8 cellular contexts compared by ENCODE assay signal in the genomic region with DNA sequence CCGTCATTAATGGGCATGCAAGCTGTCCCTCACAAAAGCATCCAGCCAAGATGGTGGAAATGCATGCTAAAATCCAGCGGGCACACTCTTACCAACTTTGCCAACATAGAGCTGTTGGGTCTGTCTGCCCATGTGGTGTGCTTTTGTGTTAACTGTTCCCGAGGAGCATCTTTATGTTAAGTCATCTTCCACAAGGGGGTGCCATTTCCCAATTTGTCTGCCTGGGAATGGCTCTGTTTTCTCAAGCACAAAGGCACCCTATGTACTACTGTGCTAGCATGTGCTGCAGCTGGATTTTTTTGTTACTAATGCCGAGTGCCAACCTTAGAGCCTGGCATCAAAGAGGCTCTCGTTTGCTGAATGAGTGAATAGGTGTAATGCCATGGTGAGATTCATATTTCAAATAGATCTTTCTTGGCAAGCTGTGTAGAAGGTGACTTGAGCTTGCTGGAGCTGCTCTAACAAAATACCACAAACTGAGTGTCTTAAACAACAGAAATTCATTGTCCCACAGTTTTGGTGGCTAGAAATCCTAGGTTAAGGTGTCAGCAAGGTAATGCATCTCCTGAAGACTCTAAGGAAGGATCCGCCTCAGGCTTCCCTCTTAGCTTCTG.
DNase-seq lines count a peak whose midpoint lies in the region; ATAC-seq and TF ChIP-seq lines count a peak whose summit lies in the region.

No MANE protein-coding gene starts in this region.

- H3K9me3 Mint-ChIP-seq in activated naive CD8-positive, alpha-beta T cell treated with anti-CD3 and anti-CD28 coated beads for 36 hours, result no peaks in the 10 kb centered on the region

- DNase-seq in GM03348 (ENCODE audit: low spot score) (peak; percentile 19), NCI-H524 (lab: John Stamatoyannopoulos, UW) (peak; percentile 66 to 83), right cardiac atrium (peak in 1 of 3 donors; percentile 17), sigmoid colon (no peak)
- DNase-seq in activated naive CD8-positive, alpha-beta T cell treated with anti-CD3 and anti-CD28 coated beads for 36 hours, result peak; percentile 8
- no peak for DNase-seq in effector memory CD4-positive, alpha-beta T cell

- TF ChIP-seq EP300 in sigmoid colon (IDR thresholded peaks at IDR 0.05), result no peak

- no peak overlapping the region for H3K4me3 Mint-ChIP-seq in activated naive CD8-positive, alpha-beta T cell treated with anti-CD3 and anti-CD28 coated beads for 36 hours

- H3K27ac Mint-ChIP-seq in activated naive CD8-positive, alpha-beta T cell treated with anti-CD3 and anti-CD28 coated beads for 36 hours, result no peak overlapping the region

- H3K9me3 ChIP-seq in right cardiac atrium (ENCODE audit: control insufficient read depth, low read length) (no peaks in the 10 kb centered on the region), sigmoid colon (no peaks in the 10 kb centered on the region)
- H3K9me3 ChIP-seq in effector memory CD4-positive, alpha-beta T cell (ENCODE audit: control insufficient read depth, low read length), result no peaks in the 10 kb centered on the region

- WGBS in right cardiac atrium, result 28% methylated on average over 6 of the region's 6 CpGs
- WGBS in sigmoid colon, 2 donors, result 26 to 30% methylated on average over 6 of the region's 6 CpGs

- TF ChIP-seq POLR2A in sigmoid colon (IDR thresholded peaks at IDR 0.05), result no peak

- H3K36me3 ChIP-seq in sigmoid colon, result no peaks in the 10 kb centered on the region
- no peaks in the 10 kb centered on the region for H3K36me3 ChIP-seq in effector memory CD4-positive, alpha-beta T cell (ENCODE audit: control insufficient read depth, insufficient read depth, low read length)

- H3K4me1 Mint-ChIP-seq in activated naive CD8-positive, alpha-beta T cell treated with anti-CD3 and anti-CD28 coated beads for 36 hours, result no peaks in the 10 kb centered on the region

- peak; percentile 95 for ATAC-seq in GM21367 (IDR thresholded peaks at IDR 0.05; ENCODE audit: unreplicated experiment)
- ATAC-seq in HG03520 (IDR thresholded peaks at IDR 0.05; ENCODE audit: unreplicated experiment), result peak; percentile 98
- ATAC-seq in right cardiac atrium, result peak; percentile 79 to 85

- no peak overlapping the region for H3K4me3 ChIP-seq in right cardiac atrium (ENCODE audit: low read length)
- H3K4me3 ChIP-seq in sigmoid colon, result no peak overlapping the region
- H3K4me3 ChIP-seq in effector memory CD4-positive, alpha-beta T cell (ENCODE audit: insufficient read depth, low read depth, low read length, poor library complexity, severe bottlenecking), result no peak overlapping the region

- H3K36me3 Mint-ChIP-seq in activated naive CD8-positive, alpha-beta T cell treated with anti-CD3 and anti-CD28 coated beads for 36 hours, result no peaks in the 10 kb centered on the region

- H3K27me3 ChIP-seq in right cardiac atrium (ENCODE audit: control insufficient read depth, insufficient read depth), result no peaks in the 10 kb centered on the region
- H3K27me3 ChIP-seq in sigmoid colon, result no peaks in the 10 kb centered on the region
- H3K27me3 ChIP-seq in effector memory CD4-positive, alpha-beta T cell (replicated peaks; ENCODE audit: control insufficient read depth, insufficient read depth, low read length, poor library complexity, severe bottlenecking), result no peaks in the 10 kb centered on the region

- intact Hi-C loops in right cardiac atrium (cut with DNase I), result no loop called here
- intact Hi-C loops in sigmoid colon (cut with DNase I), result no loop called here

- no peaks in the 10 kb centered on the region for H3K27me3 Mint-ChIP-seq in activated naive CD8-positive, alpha-beta T cell treated with anti-CD3 and anti-CD28 coated beads for 36 hours

- H3K27ac ChIP-seq in right cardiac atrium (ENCODE audit: low read length), result no peak overlapping the region
- H3K27ac ChIP-seq in sigmoid colon, result no peak overlapping the region
- H3K27ac ChIP-seq in effector memory CD4-positive, alpha-beta T cell (ENCODE audit: insufficient read depth, low read length, poor library complexity, severe bottlenecking), result no peak overlapping the region

- H3K4me1 ChIP-seq in right cardiac atrium (ENCODE audit: control insufficient read depth, insufficient read depth, low read length) (no peaks in the 10 kb centered on the region), sigmoid colon (no peaks in the 10 kb centered on the region)
- no peaks in the 10 kb centered on the region for H3K4me1 ChIP-seq in effector memory CD4-positive, alpha-beta T cell (ENCODE audit: control insufficient read depth, insufficient read depth, low read length, poor library complexity, severe bottlenecking)

- peak in 3 of 4 experiments; percentile 9 to 46 (median 28) for TF ChIP-seq CTCF in sigmoid colon (IDR thresholded peaks at IDR 0.05)

Comparison
In these comparisons a context has a peak if more than half of its experiments do, and no peak if none do; other contexts are left out.
1. DNase-seq: peak in GM03348 (single experiment), NCI-H524 (2 of 2) and activated naive CD8-positive, alpha-beta T cell treated with anti-CD3 and anti-CD28 coated beads for 36 hours (single experiment); none in sigmoid colon (single experiment) and effector memory CD4-positive, alpha-beta T cell (0 of 3).
2. Peak in every context shown above with its lines, with median percentiles within 50 percentile points of each other: ATAC-seq.